Comparison of ENCODE assay signal across 37 cellular contexts in the genomic region with DNA sequence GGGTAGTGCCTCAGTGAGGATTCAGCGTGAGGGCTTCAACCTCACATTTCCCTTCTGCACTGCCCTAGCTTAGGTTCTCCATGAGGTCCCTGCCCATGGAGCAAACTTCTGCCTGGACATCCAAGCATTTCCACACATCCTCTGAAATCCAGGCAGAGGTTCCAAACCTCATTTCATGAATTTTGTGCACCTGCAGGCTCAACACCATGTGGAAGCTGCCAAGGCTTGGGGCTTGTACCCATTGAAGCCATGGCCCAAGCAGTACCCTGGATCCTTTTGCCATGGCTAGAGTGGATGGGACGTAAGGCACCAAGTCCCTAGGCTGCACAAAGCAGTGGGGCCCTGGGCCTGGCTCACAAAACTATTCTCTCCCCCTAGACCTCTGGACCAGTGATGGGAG.
"Had no signal": no experiment of that assay in that cellular context is flagged by ENCODE, and none has a peak within 500 bp of the region (broad histone marks: within the 10 kb centered on the region; RNA-seq: fewer than 3 reads in every experiment).

No MANE protein-coding gene starts in this region.

- H3K36me3 Mint-ChIP-seq: activated naive CD4-positive, alpha-beta T cell treated with anti-CD3 and anti-CD28 coated beads, Interleukin-2, amount 10 ng/mL, durations not matched to agents 7 days and 5 days; activated naive CD4-positive, alpha-beta T cell treated with anti-CD3 and anti-CD28 coated beads, Interleukin-2, amount 50 U/mL, for 24 hours; activated naive CD8-positive, alpha-beta T cell; activated naive CD8-positive, alpha-beta T cell treated with anti-CD3 and anti-CD28 coated beads for 36 hours; activated naive CD8-positive, alpha-beta T cell treated with anti-CD3 and anti-CD28 coated beads, Interleukin-2, amount 10 ng/mL, durations not matched to agents 7 days and 5 days; brain had no signal

- H3K9me3 Mint-ChIP-seq: activated naive CD4-positive, alpha-beta T cell treated with anti-CD3 and anti-CD28 coated beads for 36 hours; activated naive CD4-positive, alpha-beta T cell treated with anti-CD3 and anti-CD28 coated beads, Interleukin-2, amount 10 ng/mL, durations not matched to agents 7 days and 5 days; activated naive CD4-positive, alpha-beta T cell treated with anti-CD3 and anti-CD28 coated beads, Interleukin-2, amount 50 U/mL, for 24 hours; activated naive CD8-positive, alpha-beta T cell treated with anti-CD3 and anti-CD28 coated beads for 36 hours; activated T-cell treated with anti-CD3 and anti-CD28 coated beads, Interleukin-2, amount 50 U/mL, for 4 hours; activated T-helper 1 cell treated with anti-CD3 and anti-CD28 coated beads, Interleukin-12 subunit alpha, Interleukin-12 subunit beta, Interleukin-2, Interleukin-4 antibody, amounts not matched to agents 30 ng/mL and 10 ng/mL and 1 ng/mL, durations not matched to agents 14 hours and 24 hours and 36 hours; activated T-helper 17 cell treated with anti-CD3 and anti-CD28 coated beads, Interleukin-2, amount 50 U/mL, for 72 hours; activated T-helper 2 cell treated with anti-CD3 and anti-CD28 coated beads, Interferon-gamma antibody, Interleukin-2, Interleukin-4, amounts not matched to agents 10 μg/mL and 5 μg/mL and 100 μg/mL, durations not matched to agents 14 hours and 24 hours and 36 hours had no signal

- H3K27ac Mint-ChIP-seq: activated naive CD4-positive, alpha-beta T cell treated with anti-CD3 and anti-CD28 coated beads for 36 hours; activated naive CD4-positive, alpha-beta T cell treated with anti-CD3 and anti-CD28 coated beads, Interleukin-2, amount 10 ng/mL, durations not matched to agents 7 days and 5 days; activated naive CD4-positive, alpha-beta T cell treated with anti-CD3 and anti-CD28 coated beads, Interleukin-2, amount 50 U/mL, for 24 hours; activated naive CD8-positive, alpha-beta T cell; activated naive CD8-positive, alpha-beta T cell treated with anti-CD3 and anti-CD28 coated beads for 36 hours; activated naive CD8-positive, alpha-beta T cell treated with anti-CD3 and anti-CD28 coated beads, Interleukin-2, amount 10 ng/mL, durations not matched to agents 7 days and 5 days; activated naive CD8-positive, alpha-beta T cell treated with anti-CD3 and anti-CD28 coated beads, Interleukin-2, amount 50 U/mL, for 24 hours; activated T-cell treated with anti-CD3 and anti-CD28 coated beads, Interleukin-2, amount 50 U/mL, for 24 hours; activated T-cell treated with anti-CD3 and anti-CD28 coated beads, Interleukin-2, amount 50 U/mL, for 72 hours; activated T-helper 1 cell treated with anti-CD3 and anti-CD28 coated beads, Interleukin-12 subunit alpha, Interleukin-12 subunit beta, Interleukin-2, Interleukin-4 antibody, amounts not matched to agents 30 ng/mL and 10 ng/mL and 1 ng/mL, durations not matched to agents 14 hours and 24 hours and 36 hours; activated T-helper 17 cell treated with anti-CD3 and anti-CD28 coated beads, Interleukin-2, amount 50 U/mL, for 72 hours; activated T-helper 2 cell treated with anti-CD3 and anti-CD28 coated beads, Interferon-gamma antibody, Interleukin-2, Interleukin-4, amounts not matched to agents 10 μg/mL and 5 μg/mL and 100 μg/mL, durations not matched to agents 14 hours and 24 hours and 36 hours; brain had no signal

- ATAC-seq: activated naive CD8-positive, alpha-beta T cell treated with anti-CD3 and anti-CD28 coated beads, Interleukin-2, amount 50 U/mL, for 24 hours; activated T-cell treated with anti-CD3 and anti-CD28 coated beads, Interleukin-2, amount 50 U/mL, for 4 hours; activated T-cell treated with anti-CD3 and anti-CD28 coated beads, Interleukin-2, amount 50 U/mL, for 72 hours; activated T-helper 17 cell treated with anti-CD3 and anti-CD28 coated beads, Interleukin-2, amount 50 U/mL, for 72 hours; body of pancreas had no signal

- DNase-seq: activated effector memory CD4-positive, alpha-beta T cell treated with anti-CD3 and anti-CD28 coated beads, Interleukin-2, amount 50 U/mL, for 16 hours; activated effector memory CD4-positive, alpha-beta T cell treated with Interleukin-2 at 50 U/mL for 16 hours; activated gamma-delta T cell; activated gamma-delta T cell treated with Interleukin-2 at 50 U/mL for 16 hours; activated naive CD4-positive, alpha-beta T cell; activated naive CD4-positive, alpha-beta T cell treated with anti-CD3 and anti-CD28 coated beads for 36 hours; activated naive CD4-positive, alpha-beta T cell treated with anti-CD3 and anti-CD28 coated beads, Interleukin-2, amount 10 ng/mL, durations not matched to agents 7 days and 5 days; activated naive CD4-positive, alpha-beta T cell treated with anti-CD3 and anti-CD28 coated beads, Interleukin-2, amount 50 U/mL, for 16 hours; activated naive CD4-positive, alpha-beta T cell treated with Interleukin-2 at 50 U/mL for 16 hours; activated naive CD8-positive, alpha-beta T cell treated with anti-CD3 and anti-CD28 coated beads for 36 hours; activated naive CD8-positive, alpha-beta T cell treated with anti-CD3 and anti-CD28 coated beads, Interleukin-2, amount 10 ng/mL, durations not matched to agents 7 days and 5 days; activated naive CD8-positive, alpha-beta T cell treated with anti-CD3 and anti-CD28 coated beads, Interleukin-2, amount 50 U/mL, for 24 hours; activated T-cell treated with anti-CD3 and anti-CD28 coated beads for 4 hours; activated T-cell treated with anti-CD3 and anti-CD28 coated beads, Interleukin-2, amount 50 U/mL, for 1 hour; activated T-cell treated with anti-CD3 and anti-CD28 coated beads, Interleukin-2, amount 50 U/mL, for 24 hours; activated T-cell treated with anti-CD3 and anti-CD28 coated beads, Interleukin-2, amount 50 U/mL, for 4 hours; activated T-cell treated with anti-CD3 and anti-CD28 coated beads, Interleukin-2, amount 50 U/mL, for 48 hours; activated T-cell treated with anti-CD3 and anti-CD28 coated beads, Interleukin-2, amount 50 U/mL, for 72 hours; adrenal gland; amniotic stem cell; amygdala; anterior cingulate cortex; aorta; body of pancreas; brain microvascular endothelial cell; caudate nucleus; central memory CD4-positive, alpha-beta T cell; cerebellar nuclear complex had no signal

- H3K4me1 ChIP-seq: adrenal gland, ascending aorta, body of pancreas, breast epithelium had no signal

- H3K4me3 ChIP-seq: adrenal gland, ascending aorta, body of pancreas, breast epithelium, cardiac muscle cell had no signal

- H3K9me3 ChIP-seq: adrenal gland, ascending aorta, body of pancreas, breast epithelium had no signal

- H3K36me3 ChIP-seq: adrenal gland, ascending aorta, brain microvascular endothelial cell, breast epithelium, cardiac muscle cell had no signal

- H3K27ac ChIP-seq: adrenal gland, ascending aorta, body of pancreas, brain microvascular endothelial cell, breast epithelium, cardiac muscle cell had no signal

- H3K27me3 ChIP-seq: adrenal gland, ascending aorta, body of pancreas, brain microvascular endothelial cell, breast epithelium, cardiac muscle cell had no signal
